ENCODE assay signal across 10 cellular contexts in genomic region chr6:8085053-8085511, GRCh38. TPM values are rescaled to one million over a fixed set of nuclear protein-coding genes. Genes with fewer than 3 reads are reported as not detected.
DNase-seq lines count a peak whose midpoint lies in the region; ATAC-seq and TF ChIP-seq lines count a peak whose summit lies in the region.
"Had no signal": no experiment of that assay in that cellular context is flagged by ENCODE, and none has a peak within 500 bp of the region (broad histone marks: within the 10 kb centered on the region; RNA-seq: fewer than 3 reads in every experiment).

No MANE protein-coding gene starts in this region.

- peaks cover 22% of the 10 kb centered on the region for H3K79me2 ChIP-seq in MM.1S (ENCODE audit: low read length)

- POLR2A ChIA-PET in activated CD4-positive, alpha-beta T cell treated with anti-CD3 and anti-CD28 coated beads, Interleukin-2, amount 10 ng/mL, durations not matched to agents 7 days and 5 days (lab: Charles Lee): no interaction called here

- no peak overlapping the region for H3K4me3 Mint-ChIP-seq in activated CD4-positive, alpha-beta T cell treated with anti-CD3 and anti-CD28 coated beads, Interleukin-2, amount 10 ng/mL, durations not matched to agents 7 days and 5 days

- H3K9me3 Mint-ChIP-seq in activated CD4-positive, alpha-beta T cell treated with anti-CD3 and anti-CD28 coated beads, Interleukin-2, amount 10 ng/mL, durations not matched to agents 7 days and 5 days: peaks cover 8% of the 10 kb centered on the region

- H4K20me1 ChIP-seq in MM.1S (ENCODE audit: insufficient read depth, low read length): no peaks in the 10 kb centered on the region

- H2AFZ ChIP-seq in MM.1S (ENCODE audit: low read length): no peak overlapping the region

- H3K4me1 Mint-ChIP-seq in activated CD4-positive, alpha-beta T cell treated with anti-CD3 and anti-CD28 coated beads, Interleukin-2, amount 10 ng/mL, durations not matched to agents 7 days and 5 days: peaks cover 22% of the 10 kb centered on the region

- H3K4me3 ChIP-seq in choroid plexus epithelial cell (ENCODE audit: low read depth, low read length) (no peak overlapping the region), MM.1S (ENCODE audit: low read length) (no peak overlapping the region)
- H3K4me3 ChIP-seq: skin epidermis had no signal

- H3K9ac ChIP-seq in MM.1S (ENCODE audit: low read length): no peak overlapping the region

- H3K4me1 ChIP-seq in MM.1S (ENCODE audit: low read length): no peaks in the 10 kb centered on the region

- ATAC-seq in omental fat pad (ENCODE audit: low FRiP score) (peak; percentile 87), HG03097 (IDR thresholded peaks at IDR 0.05; ENCODE audit: low FRiP score, unreplicated experiment) (no peak)

- H3K9me2 ChIP-seq in MM.1S (replicated peaks; ENCODE audit: insufficient read depth, low read length): no peaks in the 10 kb centered on the region

- H3K36me3 ChIP-seq in MM.1S (replicated peaks; ENCODE audit: insufficient read depth, low read length): peaks cover 4% of the 10 kb centered on the region; the same call in 1 of the 2 replicates

- no peaks in the 10 kb centered on the region for H3K9me3 ChIP-seq in MM.1S (replicated peaks; ENCODE audit: insufficient read depth, low read length)

- H3K27ac ChIP-seq in MM.1S (ENCODE audit: low read length): no peak overlapping the region

- TF ChIP-seq CTCF in choroid plexus epithelial cell (conservative IDR thresholded peaks at IDR 0.05; ENCODE audit: low read depth, low read length) (no peak), omental fat pad (IDR thresholded peaks at IDR 0.05) (no peak), MM.1S (IDR thresholded peaks at IDR 0.05; ENCODE audit: low read length) (no peak)

- CTCF ChIA-PET in activated CD4-positive, alpha-beta T cell treated with anti-CD3 and anti-CD28 coated beads, Interleukin-2, amount 10 ng/mL, durations not matched to agents 7 days and 5 days (lab: Charles Lee): no interaction called here

- peaks cover 55% of the 10 kb centered on the region for H3K36me3 Mint-ChIP-seq in activated CD4-positive, alpha-beta T cell treated with anti-CD3 and anti-CD28 coated beads, Interleukin-2, amount 10 ng/mL, durations not matched to agents 7 days and 5 days (ENCODE audit: low read depth)

- no peaks in the 10 kb centered on the region for H3K27me3 ChIP-seq in MM.1S (replicated peaks; ENCODE audit: insufficient read depth, low read length)

- no peak overlapping the region for H3K4me2 ChIP-seq in MM.1S (ENCODE audit: low read depth, low read length)

- no peaks in the 10 kb centered on the region for H3F3A ChIP-seq in MM.1S (ENCODE audit: insufficient read depth, low read length)

- DNase-seq in DMS53 (lab: John Stamatoyannopoulos, UW): peak; percentile 67
- DNase-seq in NCI-H69 (lab: John Stamatoyannopoulos, UW): peak; percentile 43
- DNase-seq in choroid plexus epithelial cell (ENCODE audit: low read depth): peak; percentile 96
- DNase-seq in omental fat pad (ENCODE audit: low spot score): no peak
- no peak for DNase-seq in activated CD4-positive, alpha-beta T cell treated with anti-CD3 and anti-CD28 coated beads, Interleukin-2, amount 10 ng/mL, durations not matched to agents 7 days and 5 days
- no peak for DNase-seq in activated CD4-positive, alpha-beta T cell treated with anti-CD3 and anti-CD28 coated beads for 4 hours
- DNase-seq in MM.1S: no peak
- DNase-seq: NCI-H187 had no signal

- no peaks in the 10 kb centered on the region for H3K27me3 Mint-ChIP-seq in activated CD4-positive, alpha-beta T cell treated with anti-CD3 and anti-CD28 coated beads, Interleukin-2, amount 10 ng/mL, durations not matched to agents 7 days and 5 days

- H3K27ac Mint-ChIP-seq in activated CD4-positive, alpha-beta T cell treated with anti-CD3 and anti-CD28 coated beads, Interleukin-2, amount 10 ng/mL, durations not matched to agents 7 days and 5 days: no peak overlapping the region

RNA-seq across cellular contexts. Expression of gene EEF1E1, which starts 17.3 kb away (rescaled TPM):
- 10 to 100 TPM; 14.3 to 32.9 (median 23.0) TPM for total RNA-seq in omental fat pad
- total RNA-seq in activated CD4-positive, alpha-beta T cell treated with anti-CD3 and anti-CD28 coated beads, Interleukin-2, amount 10 ng/mL, durations not matched to agents 7 days and 5 days: 10 to 100 TPM; 36.1 to 37.8 TPM

RNA-seq across cellular contexts. Expression of gene BLOC1S5, which starts 20.9 kb away (rescaled TPM):
- 10 to 100 TPM in 2 of 4 donors, 1 to 10 TPM in 2; 8.3 to 13.1 (median 10.5) TPM for total RNA-seq in omental fat pad
- total RNA-seq in activated CD4-positive, alpha-beta T cell treated with anti-CD3 and anti-CD28 coated beads, Interleukin-2, amount 10 ng/mL, durations not matched to agents 7 days and 5 days: 10 to 100 TPM; 21.8 to 23.9 TPM

Comparison
In these comparisons a context has a peak if more than half of its experiments do, and no peak if none do; other contexts are left out.
1. DNase-seq: peak in DMS53 (single experiment), NCI-H69 (single experiment) and choroid plexus epithelial cell (single experiment); none in omental fat pad (single experiment), activated CD4-positive, alpha-beta T cell treated with anti-CD3 and anti-CD28 coated beads, Interleukin-2, amount 10 ng/mL, durations not matched to agents 7 days and 5 days (single experiment), activated CD4-positive, alpha-beta T cell treated with anti-CD3 and anti-CD28 coated beads for 4 hours (0 of 2) and MM.1S (single experiment).